In the genomic region with DNA sequence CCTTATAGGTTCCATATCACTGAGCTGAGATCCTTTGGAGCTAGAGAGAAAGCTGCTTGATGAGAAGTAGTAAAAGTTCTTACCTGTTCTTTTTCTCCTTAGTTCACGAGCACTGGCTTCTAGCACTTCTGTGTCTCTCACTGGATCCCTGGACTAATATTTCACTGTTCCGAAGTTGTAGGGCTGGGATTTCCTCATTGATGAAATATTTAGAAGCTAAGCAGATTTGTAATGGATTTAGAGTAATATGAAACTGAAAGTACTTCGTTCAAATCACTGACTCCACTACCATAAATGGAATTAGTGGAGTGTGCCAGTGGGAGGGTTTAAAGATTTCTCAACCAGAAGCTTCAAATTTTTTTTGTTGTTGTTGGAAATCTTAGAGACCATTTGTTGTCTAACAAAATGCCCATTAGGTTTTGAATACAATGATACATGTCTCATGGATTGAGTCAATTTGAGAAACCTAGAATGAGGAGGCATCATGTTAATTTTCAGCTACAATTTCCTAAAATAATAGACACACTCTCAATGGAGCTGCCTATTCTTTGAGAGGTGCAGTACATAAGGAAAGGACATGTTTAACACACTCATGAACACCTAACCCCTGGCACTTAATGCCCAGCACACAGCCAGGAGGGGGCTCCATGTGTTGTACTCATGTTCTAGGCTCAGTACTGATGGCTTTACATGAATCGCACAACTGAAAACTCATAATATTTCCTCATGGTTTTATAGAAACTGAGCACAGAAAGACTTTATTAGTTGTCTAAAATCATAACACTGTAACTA, we compare ENCODE assay signal across 8 cellular contexts. TPM values are rescaled to one million over a fixed set of nuclear protein-coding genes. Genes with fewer than 3 reads are reported as not detected.
DNase-seq lines count a peak whose midpoint lies in the region; ATAC-seq and TF ChIP-seq lines count a peak whose summit lies in the region.

GBP1 (minus strand) TSS at position 132 of the 792 bp plus-strand sequence. CDS start 1,974 bp downstream, outside the sequence.

- peak within 1 kb of the TSS; percentile 94 for H2AFZ ChIP-seq in mammary epithelial cell (ENCODE audit: low read depth, low read length)

- in situ Hi-C loops in mammary epithelial cell (cut with MboI; ENCODE audit: low sequenced_read_pairs in 2 of 2), result no loop called here

- peaks cover 4% of the 10 kb centered on the region for H3K4me1 ChIP-seq in mammary epithelial cell (ENCODE audit: insufficient read depth, low read length)

- TF ChIP-seq CTCF in GM06990 (IDR thresholded peaks at IDR 0.05; ENCODE audit: insufficient read depth, low read length, poor library complexity, severe bottlenecking), result no peak
- TF ChIP-seq CTCF in mammary epithelial cell (conservative IDR thresholded peaks at IDR 0.05 in 1 of 2, IDR thresholded peaks at IDR 0.05 in 1 of 2; ENCODE audit: extremely low read depth in 1 of 2, insufficient read depth in 1 of 2, low read depth in 1 of 2, low read length in 2 of 2), result no peak
- no peak for TF ChIP-seq CTCF in subcutaneous adipose tissue (IDR thresholded peaks at IDR 0.05; ENCODE audit: low read depth)

- H4K20me1 ChIP-seq in mammary epithelial cell (ENCODE audit: insufficient read depth, low read length), result no peaks in the 10 kb centered on the region

- H3K4me3 ChIP-seq in GM06990 (replicated peaks; ENCODE audit: low read depth, low read length) (peak within 1 kb of the TSS; percentile 58), mammary epithelial cell (replicated peaks in 1 of 3; ENCODE audit: insufficient read depth in 1 of 3, low read depth in 2 of 3, low read length in 3 of 3) (peak within 1 kb of the TSS; percentile 56 to 80 (median 75)), H7 (ENCODE audit: insufficient read depth, low read depth, low read length) (no peak within 1 kb of the TSS)

- no TSS peak for BruUV-seq in mammary epithelial cell (replicated peaks; lab: Mats Ljungman, UMichigan)

- WGBS in mammary epithelial cell (ENCODE audit: low coverage, missing lambda C conversion rate), result 25% methylated on average over 4 of the region's 4 CpGs

- intact Hi-C loops in mammary epithelial cell (cut with micrococcal nuclease), result no loop called here

- peak within 1 kb of the TSS; percentile 72 for H3K4me2 ChIP-seq in mammary epithelial cell (ENCODE audit: insufficient read depth, low read depth, low read length)

- peak within 1 kb of the TSS; percentile 60 for H3K27ac ChIP-seq in mammary epithelial cell (ENCODE audit: insufficient read depth, low read depth, low read length)

- no peaks in the 10 kb centered on the region for H3K36me3 ChIP-seq in GM06990 (ENCODE audit: control insufficient read depth, insufficient read depth, low read length)
- H3K36me3 ChIP-seq in mammary epithelial cell (ENCODE audit: insufficient read depth, low read length), result no peaks in the 10 kb centered on the region
- no peaks in the 10 kb centered on the region for H3K36me3 ChIP-seq in H7 (replicated peaks; ENCODE audit: control insufficient read depth, insufficient read depth, low read length)

- H3K9ac ChIP-seq in mammary epithelial cell (ENCODE audit: insufficient read depth, low read length), result peak within 1 kb of the TSS; percentile 62

- dilution Hi-C loops in mammary epithelial cell (cut with HindIII; ENCODE audit: low sequenced_read_pairs), result no loop called here

- DNase-seq in GM06990 (ENCODE audit: extremely low read depth, insufficient read length) (peak; percentile 29), NAMALWA (ENCODE audit: low spot score) (peak; percentile 14), mammary epithelial cell (peak; percentile 76), left kidney (ENCODE audit: low read depth, low spot score) (peak; percentile 39), HUDEP-2 (lab: John Stamatoyannopoulos, UW; ENCODE audit: unreplicated experiment in 76 of 76) (no peak), H7 (no peak)

- H3K9me3 ChIP-seq in mammary epithelial cell (replicated peaks; ENCODE audit: insufficient read depth, low read length), result no peaks in the 10 kb centered on the region

- ATAC-seq in GM21786 (IDR thresholded peaks at IDR 0.05; ENCODE audit: unreplicated experiment), result peak; percentile 64

- H3K27me3 ChIP-seq in GM06990 (replicated peaks; ENCODE audit: control insufficient read depth, insufficient read depth, low read length), result no peaks in the 10 kb centered on the region
- no peaks in the 10 kb centered on the region for H3K27me3 ChIP-seq in mammary epithelial cell (ENCODE audit: insufficient read depth, low read length)
- H3K27me3 ChIP-seq in H7 (ENCODE audit: control insufficient read depth, insufficient read depth, low read length), result no peaks in the 10 kb centered on the region

- CTCF ChIA-PET in mammary epithelial cell (lab: Charles Lee; ENCODE audit: low non-redundant PET), result interaction anchor here (0.6 kb wide), 1 partner anchor 20 kb away, joined by 3 read pairs; no protein-coding TSS in a partner anchor

- no peaks in the 10 kb centered on the region for H3K79me2 ChIP-seq in mammary epithelial cell (ENCODE audit: insufficient read depth, low read length)

RNA-seq across cellular contexts. Expression of gene GBP1, which starts in this region (rescaled TPM):
- total RNA-seq in mammary epithelial cell (10 to 100 TPM; 10.9 to 31.5 TPM), subcutaneous adipose tissue (10 to 100 TPM; 12.9 to 77.8 (median 16.7) TPM)
- 5.9 TPM for polyA plus RNA-seq in mammary epithelial cell
- polyA minus RNA-seq in mammary epithelial cell, result 2.0 TPM
- total RNA-seq in H7 (2014; rRNA removed; shearing (Covaris generic)), result not detected in 2 replicates

Comparison
In these comparisons a context has a peak if more than half of its experiments do, and no peak if none do; other contexts are left out.
1. RNA of gene GBP1 (total RNA-seq): 10.9 to 31.5 TPM in mammary epithelial cell and 12.9 to 77.8 TPM in subcutaneous adipose tissue; not detected in H7; every median in the first group is over 10 times any median in the second.
2. DNase-seq: peak in GM06990 (single experiment), NAMALWA (single experiment), mammary epithelial cell (single experiment) and left kidney (single experiment); none in HUDEP-2 (0 of 76) and H7 (single experiment).